ENCODE assay signal across 1 cellular context in genomic region chr1:24744911-24745710, GRCh38.
A peak's percentile ranks its signal among the peaks of the same experiment; 100 is the strongest.
TF ChIP-seq lines count a peak whose summit lies in the region.

CLIC4 (plus strand) TSS chr1:24745447; CDS start chr1:24745554, 107 bp downstream.

TF ChIP-seq in HepG2, 621 proteins besides CTCF, POLR2A, EP300 and RAD21 (continued from another document and continues in another):
- TF ChIP-seq, protein P1, sequence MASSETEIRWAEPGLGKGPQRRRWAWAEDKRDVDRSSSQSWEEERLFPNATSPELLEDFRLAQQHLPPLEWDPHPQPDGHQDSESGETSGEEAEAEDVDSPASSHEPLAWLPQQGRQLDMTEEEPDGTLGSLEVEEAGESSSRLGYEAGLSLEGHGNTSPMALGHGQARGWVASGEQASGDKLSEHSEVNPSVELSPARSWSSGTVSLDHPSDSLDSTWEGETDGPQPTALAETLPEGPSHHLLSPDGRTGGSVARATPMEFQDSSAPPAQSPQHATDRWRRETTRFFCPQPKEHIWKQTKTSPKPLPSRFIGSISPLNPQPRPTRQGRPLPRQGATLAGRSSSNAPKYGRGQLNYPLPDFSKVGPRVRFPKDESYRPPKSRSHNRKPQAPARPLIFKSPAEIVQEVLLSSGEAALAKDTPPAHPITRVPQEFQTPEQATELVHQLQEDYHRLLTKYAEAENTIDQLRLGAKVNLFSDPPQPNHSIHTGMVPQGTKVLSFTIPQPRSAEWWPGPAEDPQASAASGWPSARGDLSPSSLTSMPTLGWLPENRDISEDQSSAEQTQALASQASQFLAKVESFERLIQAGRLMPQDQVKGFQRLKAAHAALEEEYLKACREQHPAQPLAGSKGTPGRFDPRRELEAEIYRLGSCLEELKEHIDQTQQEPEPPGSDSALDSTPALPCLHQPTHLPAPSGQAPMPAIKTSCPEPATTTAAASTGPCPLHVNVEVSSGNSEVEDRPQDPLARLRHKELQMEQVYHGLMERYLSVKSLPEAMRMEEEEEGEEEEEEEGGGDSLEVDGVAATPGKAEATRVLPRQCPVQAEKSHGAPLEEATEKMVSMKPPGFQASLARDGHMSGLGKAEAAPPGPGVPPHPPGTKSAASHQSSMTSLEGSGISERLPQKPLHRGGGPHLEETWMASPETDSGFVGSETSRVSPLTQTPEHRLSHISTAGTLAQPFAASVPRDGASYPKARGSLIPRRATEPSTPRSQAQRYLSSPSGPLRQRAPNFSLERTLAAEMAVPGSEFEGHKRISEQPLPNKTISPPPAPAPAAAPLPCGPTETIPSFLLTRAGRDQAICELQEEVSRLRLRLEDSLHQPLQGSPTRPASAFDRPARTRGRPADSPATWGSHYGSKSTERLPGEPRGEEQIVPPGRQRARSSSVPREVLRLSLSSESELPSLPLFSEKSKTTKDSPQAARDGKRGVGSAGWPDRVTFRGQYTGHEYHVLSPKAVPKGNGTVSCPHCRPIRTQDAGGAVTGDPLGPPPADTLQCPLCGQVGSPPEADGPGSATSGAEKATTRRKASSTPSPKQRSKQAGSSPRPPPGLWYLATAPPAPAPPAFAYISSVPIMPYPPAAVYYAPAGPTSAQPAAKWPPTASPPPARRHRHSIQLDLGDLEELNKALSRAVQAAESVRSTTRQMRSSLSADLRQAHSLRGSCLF (CRISPR knock-in tag; IDR thresholded peaks at IDR 0.05; ENCODE audit: borderline replicate concordance): no peak
- peak; percentile 69 for TF ChIP-seq ZNF776 (CRISPR knock-in tag; IDR thresholded peaks at IDR 0.05)
- peak; percentile 23; the same call in 1 of the 2 replicates for TF ChIP-seq RBAK (CRISPR knock-in tag; IDR thresholded peaks at IDR 0.05)
- no peak for TF ChIP-seq SP1 (IDR thresholded peaks at IDR 0.05)
- TF ChIP-seq SP1 (CRISPR knock-in tag; IDR thresholded peaks at IDR 0.05): peak; percentile 94
- no peak for TF ChIP-seq BRCA1 (CRISPR knock-in tag; IDR thresholded peaks at IDR 0.05)
- TF ChIP-seq, protein P2, sequence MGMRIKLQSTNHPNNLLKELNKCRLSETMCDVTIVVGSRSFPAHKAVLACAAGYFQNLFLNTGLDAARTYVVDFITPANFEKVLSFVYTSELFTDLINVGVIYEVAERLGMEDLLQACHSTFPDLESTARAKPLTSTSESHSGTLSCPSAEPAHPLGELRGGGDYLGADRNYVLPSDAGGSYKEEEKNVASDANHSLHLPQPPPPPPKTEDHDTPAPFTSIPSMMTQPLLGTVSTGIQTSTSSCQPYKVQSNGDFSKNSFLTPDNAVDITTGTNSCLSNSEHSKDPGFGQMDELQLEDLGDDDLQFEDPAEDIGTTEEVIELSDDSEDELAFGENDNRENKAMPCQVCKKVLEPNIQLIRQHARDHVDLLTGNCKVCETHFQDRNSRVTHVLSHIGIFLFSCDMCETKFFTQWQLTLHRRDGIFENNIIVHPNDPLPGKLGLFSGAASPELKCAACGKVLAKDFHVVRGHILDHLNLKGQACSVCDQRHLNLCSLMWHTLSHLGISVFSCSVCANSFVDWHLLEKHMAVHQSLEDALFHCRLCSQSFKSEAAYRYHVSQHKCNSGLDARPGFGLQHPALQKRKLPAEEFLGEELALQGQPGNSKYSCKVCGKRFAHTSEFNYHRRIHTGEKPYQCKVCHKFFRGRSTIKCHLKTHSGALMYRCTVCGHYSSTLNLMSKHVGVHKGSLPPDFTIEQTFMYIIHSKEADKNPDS (CRISPR knock-in tag; IDR thresholded peaks at IDR 0.05): no peak
- TF ChIP-seq ZBTB8A (CRISPR knock-in tag; IDR thresholded peaks at IDR 0.05; ENCODE audit: borderline replicate concordance, low read depth): no peak
- no peak; the same call in 1 of the 2 replicates for TF ChIP-seq SAFB2 (CRISPR knock-in tag; IDR thresholded peaks at IDR 0.05; ENCODE audit: borderline replicate concordance, low read depth)
- no peak for TF ChIP-seq SUZ12 (IDR thresholded peaks at IDR 0.05; ENCODE audit: low read depth, low read length)
- TF ChIP-seq RFX5 (IDR thresholded peaks at IDR 0.05; ENCODE audit: low read depth, low read length): peak; percentile 78
- TF ChIP-seq MBNL3 (CRISPR knock-in tag; conservative IDR thresholded peaks at IDR 0.05): no peak
- peak; percentile 95 for TF ChIP-seq RBFOX2 (IDR thresholded peaks at IDR 0.05; ENCODE audit: low read depth, low read length)
- TF ChIP-seq ZNF256 (CRISPR knock-in tag; conservative IDR thresholded peaks at IDR 0.05): 0 out of 2 replicates have a peak, but pooled peaks have one; percentile 30
- no peak for TF ChIP-seq ATF1 (CRISPR knock-in tag; IDR thresholded peaks at IDR 0.05)
- peak; percentile 51 for TF ChIP-seq HNF4A (CRISPR knock-in tag; IDR thresholded peaks at IDR 0.05)
- no peak for TF ChIP-seq ZNF496 (CRISPR knock-in tag; IDR thresholded peaks at IDR 0.05; ENCODE audit: insufficient replicate concordance)
- no peak; the same call in 1 of the 2 replicates for TF ChIP-seq ZNF558 (CRISPR knock-in tag; IDR thresholded peaks at IDR 0.05; ENCODE audit: borderline replicate concordance)
- TF ChIP-seq FOXC1 (CRISPR knock-in tag; IDR thresholded peaks at IDR 0.05; ENCODE audit: borderline replicate concordance): peak; percentile 95
- peak; percentile 87; the same call in 1 of the 2 replicates for TF ChIP-seq ZBTB10 (CRISPR knock-in tag; IDR thresholded peaks at IDR 0.05; ENCODE audit: borderline replicate concordance)
- no peak for TF ChIP-seq GRHL1 (CRISPR knock-in tag; conservative IDR thresholded peaks at IDR 0.05)
- peak; percentile 75; the same call in 1 of the 2 replicates for TF ChIP-seq ZNF121 (CRISPR knock-in tag; IDR thresholded peaks at IDR 0.05)
- TF ChIP-seq ZNF205 (CRISPR knock-in tag; IDR thresholded peaks at IDR 0.05): 0 out of 2 replicates have a peak, but pooled peaks have one; percentile 15
- peak; percentile 87 for TF ChIP-seq PAXIP1 (CRISPR knock-in tag; conservative IDR thresholded peaks at IDR 0.05)
- no peak for TF ChIP-seq THAP7 (CRISPR knock-in tag; IDR thresholded peaks at IDR 0.05)
- peak; percentile 71; the same call in 1 of the 2 replicates for TF ChIP-seq KLF12 (CRISPR knock-in tag; IDR thresholded peaks at IDR 0.05; ENCODE audit: borderline replicate concordance)
- peak; percentile 51; the same call in 1 of the 2 replicates for TF ChIP-seq ZNF142 (CRISPR knock-in tag; IDR thresholded peaks at IDR 0.05)
- 0 out of 2 replicates have a peak, but pooled peaks have one; percentile 23 for TF ChIP-seq MIER2 (CRISPR knock-in tag; IDR thresholded peaks at IDR 0.05)
- TF ChIP-seq RARA (CRISPR knock-in tag; IDR thresholded peaks at IDR 0.05): peak; percentile 16; the same call in 1 of the 2 replicates
- TF ChIP-seq SETDB1 (CRISPR knock-in tag; IDR thresholded peaks at IDR 0.05; ENCODE audit: borderline replicate concordance): no peak
- TF ChIP-seq ZBTB43 (CRISPR knock-in tag; conservative IDR thresholded peaks at IDR 0.05): no peak
- peak; percentile 97 for TF ChIP-seq ZNF296 (CRISPR knock-in tag; conservative IDR thresholded peaks at IDR 0.05)
- peak; percentile 75 for TF ChIP-seq TEAD3 (CRISPR knock-in tag; optimal IDR thresholded peaks at IDR 0.05; ENCODE audit: borderline replicate concordance)
- no peak for TF ChIP-seq PTBP1 (IDR thresholded peaks at IDR 0.05; ENCODE audit: low read depth, low read length, poor library complexity, severe bottlenecking)
